ENCODE assay signal across 1 cellular context in genomic region chr13:110415669-110416068, GRCh38.
TF ChIP-seq lines count a peak whose summit lies in the region.

No MANE protein-coding gene starts in this region.

TF ChIP-seq in HEK293, 187 proteins besides CTCF, POLR2A, EP300 and RAD21 (continued from another document):
- TF ChIP-seq PRDM10 (tag by site-specific recombination; IDR thresholded peaks at IDR 0.05) (peak; percentile 67), ZNF248 (tag by site-specific recombination; IDR thresholded peaks at IDR 0.05) (no peak), SP7 (tag by site-specific recombination; IDR thresholded peaks at IDR 0.05) (peak; percentile 68)
TF ChIP-seq in HEK293: peak in this region for 12.
